Comparison of ENCODE assay signal across 18 cellular contexts in the genomic region with DNA sequence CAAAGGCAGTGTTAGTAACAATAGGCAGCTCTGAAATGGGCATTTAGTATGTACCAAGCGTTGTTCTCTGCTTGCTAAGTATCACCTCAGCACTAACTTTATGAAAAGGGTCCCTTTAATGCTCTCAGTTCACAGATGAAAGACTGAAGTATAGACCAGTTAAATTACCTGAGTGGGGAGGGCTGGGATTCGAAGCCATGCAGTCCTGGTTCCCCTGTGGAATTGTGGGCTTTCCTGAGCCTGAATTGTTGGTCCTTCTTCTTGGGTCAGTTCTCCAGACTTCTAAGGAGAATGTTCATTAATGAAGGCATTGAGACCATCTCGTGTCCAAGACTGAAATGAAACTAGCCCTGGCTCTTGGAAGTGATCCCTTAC.
"Had no signal": no experiment of that assay in that cellular context is flagged by ENCODE, and none has a peak within 500 bp of the region (broad histone marks: within the 10 kb centered on the region; RNA-seq: fewer than 3 reads in every experiment).

No MANE protein-coding gene starts in this region.

- H3K4me1 ChIP-seq: prostate gland had no signal

- H3K36me3 ChIP-seq: adrenal gland, heart right ventricle, neutrophil, prostate gland had no signal

- H3K4me3 Mint-ChIP-seq: activated CD4-positive, alpha-beta T cell treated with anti-CD3 and anti-CD28 coated beads for 36 hours; activated CD8-positive, alpha-beta T cell treated with anti-CD3 and anti-CD28 coated beads, Interleukin-2, amount 10 ng/mL, durations not matched to agents 7 days and 5 days; activated naive CD4-positive, alpha-beta T cell treated with anti-CD3 and anti-CD28 coated beads for 36 hours; activated T-helper 1 cell treated with anti-CD3 and anti-CD28 coated beads, Interleukin-12 subunit alpha, Interleukin-12 subunit beta, Interleukin-2, Interleukin-4 antibody, amounts not matched to agents 30 ng/mL and 10 ng/mL and 1 ng/mL, durations not matched to agents 14 hours and 24 hours and 36 hours; mesothelial cell of epicardium; stimulated activated naive B cell treated with anti-CD40 and anti-IgM and Interleukin-4, amounts not matched to agents 10 μg/mL and 1 μg/mL and 100 μg/mL, for 72 hours; T-cell had no signal

- DNase-seq: activated CD4-positive, alpha-beta T cell treated with anti-CD3 and anti-CD28 coated beads for 36 hours; activated CD8-positive, alpha-beta T cell treated with anti-CD3 and anti-CD28 coated beads, Interleukin-2, amount 10 ng/mL, durations not matched to agents 7 days and 5 days; activated naive CD4-positive, alpha-beta T cell treated with anti-CD3 and anti-CD28 coated beads for 36 hours; adrenal gland; dermis blood vessel endothelial cell; heart right ventricle; stimulated activated CD4-positive, alpha-beta T cell treated with anti-CD3 and anti-CD28 coated beads, Interleukin-1b, Interleukin-23, amount 100 ng/mL, for 48 hours; stimulated activated naive B cell treated with anti-CD40 and anti-IgM and Interleukin-4, amounts not matched to agents 10 μg/mL and 1 μg/mL and 100 μg/mL, for 72 hours; T-cell; T1000 had no signal

- H3K36me3 Mint-ChIP-seq: mesothelial cell of epicardium, type B pancreatic cell had no signal

- H3K27ac ChIP-seq: adrenal gland, body of pancreas, foreskin keratinocyte, heart right ventricle, neutrophil, prostate gland, SK-N-MC had no signal

- ATAC-seq: activated CD4-positive, alpha-beta T cell treated with anti-CD3 and anti-CD28 coated beads for 36 hours; activated CD8-positive, alpha-beta T cell treated with anti-CD3 and anti-CD28 coated beads, Interleukin-2, amount 10 ng/mL, durations not matched to agents 7 days and 5 days; stimulated activated naive B cell treated with anti-CD40 and anti-IgM and Interleukin-4, amounts not matched to agents 10 μg/mL and 1 μg/mL and 100 μg/mL, for 72 hours; T-cell had no signal

- H3K9me3 ChIP-seq: adrenal gland, body of pancreas, heart right ventricle, neutrophil, prostate gland had no signal

- H3K27ac Mint-ChIP-seq: activated CD4-positive, alpha-beta T cell treated with anti-CD3 and anti-CD28 coated beads for 36 hours; activated CD8-positive, alpha-beta T cell treated with anti-CD3 and anti-CD28 coated beads, Interleukin-2, amount 10 ng/mL, durations not matched to agents 7 days and 5 days; activated naive CD4-positive, alpha-beta T cell treated with anti-CD3 and anti-CD28 coated beads for 36 hours; activated T-helper 1 cell treated with anti-CD3 and anti-CD28 coated beads, Interleukin-12 subunit alpha, Interleukin-12 subunit beta, Interleukin-2, Interleukin-4 antibody, amounts not matched to agents 30 ng/mL and 10 ng/mL and 1 ng/mL, durations not matched to agents 14 hours and 24 hours and 36 hours; mesothelial cell of epicardium; stimulated activated naive B cell treated with anti-CD40 and anti-IgM and Interleukin-4, amounts not matched to agents 10 μg/mL and 1 μg/mL and 100 μg/mL, for 72 hours; T-cell; type B pancreatic cell had no signal

- H3K9me3 Mint-ChIP-seq: activated naive CD4-positive, alpha-beta T cell treated with anti-CD3 and anti-CD28 coated beads for 36 hours; activated T-helper 1 cell treated with anti-CD3 and anti-CD28 coated beads, Interleukin-12 subunit alpha, Interleukin-12 subunit beta, Interleukin-2, Interleukin-4 antibody, amounts not matched to agents 30 ng/mL and 10 ng/mL and 1 ng/mL, durations not matched to agents 14 hours and 24 hours and 36 hours; mesothelial cell of epicardium; stimulated activated naive B cell treated with anti-CD40 and anti-IgM and Interleukin-4, amounts not matched to agents 10 μg/mL and 1 μg/mL and 100 μg/mL, for 72 hours; T-cell; type B pancreatic cell had no signal

- H3K27me3 Mint-ChIP-seq: stimulated activated naive B cell treated with anti-CD40 and anti-IgM and Interleukin-4, amounts not matched to agents 10 μg/mL and 1 μg/mL and 100 μg/mL, for 72 hours had no signal

- H3K4me3 ChIP-seq: adrenal gland, body of pancreas, heart right ventricle, prostate gland, SK-N-MC had no signal
